In the genomic region with DNA sequence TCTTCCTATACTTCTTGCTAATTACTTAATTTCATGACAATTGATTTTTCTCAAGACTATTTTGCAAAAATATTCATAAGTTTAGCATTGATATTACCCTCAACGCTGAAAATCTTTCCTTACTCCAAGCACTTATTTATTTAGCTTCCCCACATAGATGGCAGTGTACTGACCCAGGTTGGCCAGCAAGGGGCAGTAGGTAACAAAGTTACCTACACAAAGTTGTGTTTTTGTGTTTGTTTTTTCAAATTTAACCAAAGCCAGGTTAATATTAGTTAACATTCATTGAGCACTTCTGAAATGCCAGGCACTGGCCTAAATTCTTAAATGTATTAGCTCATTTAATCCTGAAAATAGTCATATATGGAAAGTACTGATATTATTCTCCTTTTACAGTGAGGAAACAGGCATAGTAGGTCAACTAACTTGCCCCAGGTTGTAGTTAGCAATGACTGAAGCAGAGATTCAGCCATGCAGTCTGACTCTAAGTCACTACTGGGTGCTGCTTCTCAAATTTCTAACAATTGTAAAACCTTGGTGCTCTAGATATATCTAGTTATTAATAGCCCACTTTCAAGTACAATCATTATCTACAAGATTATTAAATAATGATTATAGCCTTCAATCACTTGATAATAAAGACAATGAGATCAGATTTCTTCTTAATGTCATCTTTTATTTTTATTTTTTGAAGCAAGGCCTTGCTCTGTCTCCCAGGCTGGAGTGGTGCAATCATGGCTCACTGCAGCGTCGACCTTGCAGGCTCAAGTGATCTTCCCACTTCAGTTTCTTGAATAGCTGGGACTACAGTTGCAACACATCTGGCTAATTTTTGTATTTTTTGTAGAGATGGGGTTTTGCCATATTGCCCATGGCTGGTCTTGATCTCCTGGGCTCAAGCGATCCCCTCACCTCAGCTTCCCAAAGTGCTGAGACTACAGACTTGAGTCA, we compare ENCODE assay signal across 8 cellular contexts.
DNase-seq lines count a peak whose midpoint lies in the region; ATAC-seq and TF ChIP-seq lines count a peak whose summit lies in the region.

No MANE protein-coding gene starts in this region.

- no peak overlapping the region for H2AFZ ChIP-seq in DND-41 (ENCODE audit: low read depth, low read length)

- H3K9me3 ChIP-seq in DND-41 (ENCODE audit: insufficient read depth, low read length, severe bottlenecking): peaks cover 2% of the 10 kb centered on the region

- no peaks in the 10 kb centered on the region for H3K27me3 ChIP-seq in DND-41 (ENCODE audit: insufficient read depth, low read length, poor library complexity)

- H3K36me3 ChIP-seq in DND-41 (ENCODE audit: insufficient read depth, low read length): no peaks in the 10 kb centered on the region

- no peak overlapping the region for H3K4me2 ChIP-seq in DND-41 (ENCODE audit: insufficient read depth, low read length)

- DNase-seq in DND-41 (peak; percentile 30), NCI-H526 treated with DMSO at 0.1 percent for 48 hours (lab: John Stamatoyannopoulos, UW) (peak; percentile 35), amniotic epithelial cell (ENCODE audit: low read depth) (peak; percentile 60), inferior parietal cortex (ENCODE audit: extremely low spot score) (peak; percentile 47), amniotic stem cell (lab: John Stamatoyannopoulos, UW) (no peak)
- DNase-seq in stimulated activated naive CD4-positive, alpha-beta T cell (lab: John Stamatoyannopoulos, UW): peak in 4 of 6 experiments; percentile 3 to 23 (median 8)

- H3K4me3 ChIP-seq in DND-41 (ENCODE audit: low read depth in 1 of 2, low read length in 2 of 2): no peak overlapping the region

- ATAC-seq in DND-41 (ENCODE audit: insufficient read depth, low read depth) (peak; percentile 73), GM21825 (IDR thresholded peaks at IDR 0.05; ENCODE audit: unreplicated experiment) (peak; percentile 58), HG03457 (IDR thresholded peaks at IDR 0.05; ENCODE audit: unreplicated experiment) (no peak)

- no peak overlapping the region for H3K27ac ChIP-seq in DND-41 (ENCODE audit: low read length)

- TF ChIP-seq CTCF in DND-41 (IDR thresholded peaks at IDR 0.05; ENCODE audit: borderline replicate concordance, extremely low read depth, low read length, poor library complexity, severe bottlenecking): peak; percentile 84

- no peak overlapping the region for H3K9ac ChIP-seq in DND-41 (ENCODE audit: low read depth, low read length)

- no peaks in the 10 kb centered on the region for H3K79me2 ChIP-seq in DND-41 (ENCODE audit: insufficient read depth, low read length)

- H4K20me1 ChIP-seq in DND-41 (ENCODE audit: insufficient read depth, low read length): no peaks in the 10 kb centered on the region

- H3K4me1 ChIP-seq in DND-41 (ENCODE audit: insufficient read depth, low read length): peaks cover 6% of the 10 kb centered on the region
